In genomic region chr14:90999299-90999698, GRCh38 we compare ENCODE assay signal across 12 cellular contexts.
A peak's percentile ranks its signal among the peaks of the same experiment; 100 is the strongest.
DNase-seq lines count a peak whose midpoint lies in the region; ATAC-seq and TF ChIP-seq lines count a peak whose summit lies in the region.
"Had no signal": no experiment of that assay in that cellular context is flagged by ENCODE, and none has a peak within 500 bp of the region (broad histone marks: within the 10 kb centered on the region; RNA-seq: fewer than 3 reads in every experiment).

No MANE protein-coding gene starts in this region.

- H3K56ac ChIP-seq in mesendoderm (ENCODE audit: low read length), result no peak overlapping the region

- no peak overlapping the region for H4K8ac ChIP-seq in mesendoderm (ENCODE audit: low read depth, low read length)

- peak; percentile 85 for TF ChIP-seq EP300 in stomach (IDR thresholded peaks at IDR 0.05)

- H3K4me3 ChIP-seq in mesendoderm (ENCODE audit: low read length), result no peak overlapping the region
- H3K4me3 ChIP-seq in stomach, result no peak overlapping the region
- H3K4me3 ChIP-seq: prostate gland, SK-N-MC, thoracic aorta had no signal

- no peak overlapping the region for H2BK5ac ChIP-seq in mesendoderm (ENCODE audit: low read length)

- no peak overlapping the region for H2BK15ac ChIP-seq in mesendoderm (replicated peaks; ENCODE audit: low read depth)

- H3K27ac ChIP-seq in caudate nucleus (ENCODE audit: low read depth, low read length) (peak overlapping the region; percentile 12), mesendoderm (ENCODE audit: low read depth, low read length) (no peak overlapping the region), stomach (peak overlapping the region in 2 of 5 donors; percentile 2 to 43)
- H3K27ac ChIP-seq: prostate gland, SK-N-MC, thoracic aorta had no signal

- peak; percentile 18 for DNase-seq in NCI-H2107 (lab: John Stamatoyannopoulos, UW)
- DNase-seq in caudate nucleus (lab: John Stamatoyannopoulos, UW), result peak in 37 of 61 donors; percentile 4 to 60 (median 25)
- peak; percentile 27 for DNase-seq in mesendoderm
- DNase-seq in stomach, result no peak
- DNase-seq in NOMO-1 (lab: John Stamatoyannopoulos, UW; ENCODE audit: unreplicated experiment in 2 of 2), result no peak
- no peak for DNase-seq in T-helper 9 cell
- DNase-seq: activated effector memory CD4-positive, alpha-beta T cell treated with anti-CD3 and anti-CD28 coated beads, Interleukin-2, amount 50 U/mL, for 16 hours; effector CD4-positive, alpha-beta T cell had no signal

- no peak for TF ChIP-seq CTCF in stomach (IDR thresholded peaks at IDR 0.05)

- no peak overlapping the region for H2AK5ac ChIP-seq in mesendoderm (ENCODE audit: low read length)

- TF ChIP-seq POLR2A in stomach (IDR thresholded peaks at IDR 0.05), result no peak

- H3K36me3 ChIP-seq in mesendoderm (ENCODE audit: control insufficient read depth, insufficient read depth, low read length) (no peaks in the 10 kb centered on the region), stomach (peaks cover 0 to 21% (median 15%) of the 10 kb centered on the region in 4 donors)
- H3K36me3 ChIP-seq: prostate gland, thoracic aorta had no signal

- H3K4me1 ChIP-seq in mesendoderm (ENCODE audit: control insufficient read depth, low read depth, low read length) (no peaks in the 10 kb centered on the region), stomach (peaks cover 0 to 28% (median 7%) of the 10 kb centered on the region in 4 donors)
- H3K4me1 ChIP-seq: prostate gland had no signal

- no peaks in the 10 kb centered on the region for H3K27me3 ChIP-seq in mesendoderm (ENCODE audit: insufficient read depth, low read length, poor library complexity)
- no peaks in the 10 kb centered on the region for H3K27me3 ChIP-seq in stomach

- no peak overlapping the region for H3K4ac ChIP-seq in mesendoderm (ENCODE audit: low read depth, low read length)

- no peak overlapping the region for H3K18ac ChIP-seq in mesendoderm (ENCODE audit: low read length)

- H4K5ac ChIP-seq in mesendoderm (ENCODE audit: low read length), result no peak overlapping the region

- no peak overlapping the region for H3K4me2 ChIP-seq in mesendoderm (ENCODE audit: low read length)

- H3K23ac ChIP-seq in mesendoderm (ENCODE audit: low read length), result no peak overlapping the region

- intact Hi-C loops in stomach (cut with DNase I; ENCODE audit: low total_unique reads), result no loop called here

- H3K9me3 ChIP-seq in stomach, result no peaks in the 10 kb centered on the region
- H3K9me3 ChIP-seq: prostate gland, thoracic aorta had no signal

- no CpG with 5 or more reads among the region's 4 CpGs for WGBS in mesendoderm (ENCODE audit: extremely low coverage, insufficient coverage, low lambda C conversion rate)
- 78 to 94% (median 88%) methylated on average over 4 of the region's 4 CpGs for WGBS in stomach, 5 donors

- H3K79me2 ChIP-seq in mesendoderm (ENCODE audit: control insufficient read depth, insufficient read depth, low read length), result no peaks in the 10 kb centered on the region

- ATAC-seq in GM21528 (IDR thresholded peaks at IDR 0.05; ENCODE audit: low FRiP score, unreplicated experiment), result no peak

- H2BK120ac ChIP-seq in mesendoderm (ENCODE audit: low read depth, low read length), result no peak overlapping the region

- H3K9ac ChIP-seq in mesendoderm (ENCODE audit: low read length), result no peak overlapping the region

- no peaks in the 10 kb centered on the region for H3K79me1 ChIP-seq in mesendoderm (ENCODE audit: low read length)

Comparison
In these comparisons a context has a peak if more than half of its experiments do, and no peak if none do; other contexts are left out.
1. DNase-seq: peak in NCI-H2107 (single experiment), caudate nucleus (37 of 61) and mesendoderm (single experiment); none in stomach (single experiment), NOMO-1 (0 of 2) and T-helper 9 cell (single experiment).